In genomic region chr12:50024227-50024626, GRCh38 we compare ENCODE assay signal across 10 cellular contexts. TPM values are rescaled to one million over a fixed set of nuclear protein-coding genes. Genes with fewer than 3 reads are reported as not detected.
DNase-seq lines count a peak whose midpoint lies in the region; ATAC-seq, FAIRE-seq and TF ChIP-seq lines count a peak whose summit lies in the region.
"Had no signal": no experiment of that assay in that cellular context is flagged by ENCODE, and none has a peak within 500 bp of the region (broad histone marks: within the 10 kb centered on the region; RNA-seq: fewer than 3 reads in every experiment).

No MANE protein-coding gene starts in this region.

- H3K79me2 ChIP-seq in Karpas-422 (ENCODE audit: low read length), result peaks cover 61% of the 10 kb centered on the region

- H3K27ac Mint-ChIP-seq in CD8-positive, alpha-beta memory T cell, result peak overlapping the region in 4 of 8 donors; percentile 18 to 99 (median 96)
- H3K27ac Mint-ChIP-seq in naive thymus-derived CD8-positive, alpha-beta T cell, result peak overlapping the region in 2 of 10 donors; percentile 11 to 96

- H3K9me3 Mint-ChIP-seq in CD8-positive, alpha-beta memory T cell, result no peaks in the 10 kb centered on the region
- H3K9me3 Mint-ChIP-seq in naive thymus-derived CD8-positive, alpha-beta T cell, result no peaks in the 10 kb centered on the region

- H3K4me1 Mint-ChIP-seq in CD8-positive, alpha-beta memory T cell, result peaks cover 14 to 48% (median 19%) of the 10 kb centered on the region in 3 donors
- H3K4me1 Mint-ChIP-seq in naive thymus-derived CD8-positive, alpha-beta T cell, result peaks cover 7 to 21% (median 16%) of the 10 kb centered on the region in 4 donors

- peak overlapping the region; percentile 86 for H3K9ac ChIP-seq in Karpas-422 (ENCODE audit: low read length)

- peaks cover 0 to 5% of the 10 kb centered on the region in 2 donors for H3K27me3 Mint-ChIP-seq in CD8-positive, alpha-beta memory T cell
- peaks cover 0 to 5% (median 0%) of the 10 kb centered on the region in 5 donors for H3K27me3 Mint-ChIP-seq in naive thymus-derived CD8-positive, alpha-beta T cell

- POLR2A ChIA-PET in CD8-positive, alpha-beta memory T cell (lab: Charles Lee), result interaction anchor here (0.6 kb wide), 1 partner anchor 11 kb away, joined by 4 read pairs; no protein-coding TSS in a partner anchor
- POLR2A ChIA-PET in naive thymus-derived CD8-positive, alpha-beta T cell (lab: Charles Lee), result interaction anchor here (0.7 to 1.3 kb wide), 3 partner anchors 23 to 486 kb away, joined by 3 to 6 read pairs (median 4); partner anchors contain the start of genes KCNH3 and SMARCD1

- H3K4me3 Mint-ChIP-seq in CD8-positive, alpha-beta memory T cell, result peak overlapping the region; percentile 92 to 100 (median 98)
- H3K4me3 Mint-ChIP-seq in naive thymus-derived CD8-positive, alpha-beta T cell, result peak overlapping the region; percentile 89 to 100 (median 98)

- peak overlapping the region; percentile 76 for H3K4me2 ChIP-seq in Karpas-422 (ENCODE audit: low read depth, low read length, poor library complexity, severe bottlenecking)

- FAIRE-seq in bronchial epithelial cell (lab: Jason Lieb, UNC), result no peak

- H3K4me1 ChIP-seq in CD8-positive, alpha-beta memory T cell (ENCODE audit: insufficient read depth, low read length), result peaks cover 13% of the 10 kb centered on the region
- H3K4me1 ChIP-seq in Karpas-422 (ENCODE audit: low read length), result peaks cover 44% of the 10 kb centered on the region

- no peaks in the 10 kb centered on the region for H3K36me3 ChIP-seq in CD8-positive, alpha-beta memory T cell (ENCODE audit: insufficient read depth, low read length)
- H3K36me3 ChIP-seq in Karpas-422 (ENCODE audit: insufficient read depth, low read length) (peaks cover 15% of the 10 kb centered on the region; the same call in 1 of the 2 replicates), bronchial epithelial cell (ENCODE audit: control insufficient read depth, insufficient read depth, low read length) (no peaks in the 10 kb centered on the region)

- no peaks in the 10 kb centered on the region; the same call in 1 of the 2 replicates for H3K9me2 ChIP-seq in Karpas-422 (replicated peaks; ENCODE audit: insufficient read depth, low read length)

- TF ChIP-seq CTCF in bronchial epithelial cell (IDR thresholded peaks at IDR 0.05; ENCODE audit: insufficient read depth, low read length, severe bottlenecking), result no peak

- CTCF ChIA-PET in CD8-positive, alpha-beta memory T cell (lab: Charles Lee), result interaction anchor here (1.3 kb wide), 1 partner anchor 9 kb away, joined by 3 read pairs; no protein-coding TSS in a partner anchor

- no peak for DNase-seq in CD8-positive, alpha-beta memory T cell
- DNase-seq in Karpas-422, result no peak
- DNase-seq in bronchial epithelial cell (ENCODE audit: low read depth), result no peak
- no peak for DNase-seq in naive thymus-derived CD8-positive, alpha-beta T cell
- no peak for DNase-seq in retina
- DNase-seq in kidney tubule cell (ENCODE audit: low spot score), result no peak
- no peak for DNase-seq in NCI-H187 (lab: John Stamatoyannopoulos, UW)
- DNase-seq in foreskin melanocyte, result no peak
- DNase-seq: NCI-H1694, posterior cingulate gyrus had no signal

- peak overlapping the region; percentile 65 for H3K27ac ChIP-seq in CD8-positive, alpha-beta memory T cell (ENCODE audit: low read depth, low read length)
- no peak overlapping the region for H3K27ac ChIP-seq in Karpas-422 (ENCODE audit: low read length)

- no peaks in the 10 kb centered on the region for H3K27me3 ChIP-seq in CD8-positive, alpha-beta memory T cell (ENCODE audit: insufficient read depth, low read length, poor library complexity, severe bottlenecking)
- H3K27me3 ChIP-seq in Karpas-422 (ENCODE audit: low read length) (no peaks in the 10 kb centered on the region), bronchial epithelial cell (ENCODE audit: control insufficient read depth, insufficient read depth, low read length) (no peaks in the 10 kb centered on the region)

- no peak overlapping the region for H2AFZ ChIP-seq in Karpas-422 (ENCODE audit: low read length)

- no peaks in the 10 kb centered on the region for H4K20me1 ChIP-seq in Karpas-422 (ENCODE audit: insufficient read depth, low read depth, low read length)

- no peaks in the 10 kb centered on the region for H3K9me3 ChIP-seq in CD8-positive, alpha-beta memory T cell (ENCODE audit: low read length)
- no peaks in the 10 kb centered on the region for H3K9me3 ChIP-seq in Karpas-422 (ENCODE audit: low read length)

- no peak for ATAC-seq in naive thymus-derived CD8-positive, alpha-beta T cell

- H3K4me3 ChIP-seq in CD8-positive, alpha-beta memory T cell (ENCODE audit: low read length), result peak overlapping the region; percentile 69
- peak overlapping the region; percentile 82 for H3K4me3 ChIP-seq in Karpas-422 (ENCODE audit: low read length)
- peak overlapping the region; percentile 81 for H3K4me3 ChIP-seq in bronchial epithelial cell (ENCODE audit: low read depth, low read length)

- H3K36me3 Mint-ChIP-seq in CD8-positive, alpha-beta memory T cell, result peaks cover 0 to 3% (median 3%) of the 10 kb centered on the region in 3 donors
- H3K36me3 Mint-ChIP-seq in naive thymus-derived CD8-positive, alpha-beta T cell, result peaks cover 0 to 4% (median 0%) of the 10 kb centered on the region in 3 donors

RNA-seq across cellular contexts. Expression of gene RACGAP1, which starts 1.1 kb away (rescaled TPM):
- 10 to 100 TPM; 79.3 to 84.3 TPM for total RNA-seq in CD8-positive, alpha-beta memory T cell
- 11.9 TPM for polyA plus RNA-seq in CD8-positive, alpha-beta memory T cell
- 44.0 and 78.6 TPM in 2 replicates for total RNA-seq in Karpas-422 (2014; rRNA removed; shearing (Covaris generic); ENCODE audit: low replicate concordance)
- total RNA-seq in bronchial epithelial cell, result 9.6 and 11.3 TPM in 2 replicates
- 10 to 100 TPM; 11.0 to 12.8 TPM for total RNA-seq in naive thymus-derived CD8-positive, alpha-beta T cell
- 10 to 100 TPM in 1 of 3 donors, 1 to 10 TPM in 2; 8.4 to 11.5 (median 8.6) TPM for polyA plus RNA-seq in naive thymus-derived CD8-positive, alpha-beta T cell

RNA-seq across cellular contexts. Expression of gene ASIC1, which starts 33.2 kb away (rescaled TPM):
- total RNA-seq in CD8-positive, alpha-beta memory T cell, result 1 to 10 TPM; 6.4 TPM
- 0.07 TPM for polyA plus RNA-seq in CD8-positive, alpha-beta memory T cell
- total RNA-seq in Karpas-422 (2014; rRNA removed; shearing (Covaris generic); ENCODE audit: low replicate concordance), result 17.9 and 26.7 TPM in 2 replicates
- total RNA-seq in bronchial epithelial cell, result 1.3 and 1.4 TPM in 2 replicates
- total RNA-seq in naive thymus-derived CD8-positive, alpha-beta T cell, result 10 to 100 TPM; 11.7 to 12.2 TPM
- 1 to 10 TPM in 2 of 3 donors, under 1 TPM in 1; 0.97 to 1.3 (median 1.0) TPM for polyA plus RNA-seq in naive thymus-derived CD8-positive, alpha-beta T cell

RNA-seq across cellular contexts. Expression of gene AQP6, which starts 51.5 kb away (rescaled TPM):
- total RNA-seq in CD8-positive, alpha-beta memory T cell, result not detected
- not detected for polyA plus RNA-seq in CD8-positive, alpha-beta memory T cell
- 0.04 and 0.79 TPM in 2 replicates for total RNA-seq in Karpas-422 (2014; rRNA removed; shearing (Covaris generic); ENCODE audit: low replicate concordance)
- under 0.01 TPM in 1 of 2 replicates, not detected in the other for total RNA-seq in bronchial epithelial cell
- total RNA-seq in naive thymus-derived CD8-positive, alpha-beta T cell, result not detected
- not detected for polyA plus RNA-seq in naive thymus-derived CD8-positive, alpha-beta T cell
